In genomic region chr13:21034602-21035190, GRCh38 we compare ENCODE assay signal across 10 cellular contexts. TPM values are rescaled to one million over a fixed set of nuclear protein-coding genes. Genes with fewer than 3 reads are reported as not detected.
DNase-seq lines count a peak whose midpoint lies in the region; ATAC-seq and TF ChIP-seq lines count a peak whose summit lies in the region.
"Had no signal": no experiment of that assay in that cellular context is flagged by ENCODE, and none has a peak within 500 bp of the region (broad histone marks: within the 10 kb centered on the region; RNA-seq: fewer than 3 reads in every experiment).

No MANE protein-coding gene starts in this region.

- in situ Hi-C loops in SK-MEL-5 (cut with HindIII; ENCODE audit: low pct_unique_long_range_greater_than_20kb, low sequenced_read_pairs): no loop called here

- H3K36me3 ChIP-seq in cardiac muscle cell: no peaks in the 10 kb centered on the region

- 0 out of 2 replicates have a peak, but pooled peaks have one; percentile 9 for TF ChIP-seq CTCF in GM12875 (IDR thresholded peaks at IDR 0.05; ENCODE audit: borderline replicate concordance, insufficient read depth, low read depth, low read length)
- TF ChIP-seq CTCF in cardiac muscle cell (IDR thresholded peaks at IDR 0.05; ENCODE audit: low read depth, low read length): peak; percentile 45

- H3K9me3 ChIP-seq in cardiac muscle cell (ENCODE audit: low read depth): no peaks in the 10 kb centered on the region

- no peaks in the 10 kb centered on the region for H3K27me3 ChIP-seq in cardiac muscle cell

- intact Hi-C loops in sciatic nerve (cut with DNase I): no loop called here

- H3K4me3 ChIP-seq in GM12875 (ENCODE audit: low read depth, low read length) (no peak overlapping the region), cardiac muscle cell (no peak overlapping the region)
- H3K4me3 ChIP-seq: skin epidermis had no signal

- ATAC-seq in sciatic nerve: peak; percentile 65
- no peak for ATAC-seq in GM21717 (IDR thresholded peaks at IDR 0.05; ENCODE audit: unreplicated experiment)
- ATAC-seq in HG03039 (IDR thresholded peaks at IDR 0.05; ENCODE audit: unreplicated experiment): no peak
- no peak for ATAC-seq in GM18519 (IDR thresholded peaks at IDR 0.05; ENCODE audit: low FRiP score, unreplicated experiment)

- peak; percentile 58 for DNase-seq in SK-MEL-5 (ENCODE audit: low read depth, low spot score)
- peak; percentile 23 to 66 for DNase-seq in cardiac muscle cell (ENCODE audit: low read depth in 1 of 2, low spot score in 1 of 2)
- DNase-seq in sciatic nerve (ENCODE audit: low spot score): no peak
- no peak for DNase-seq in NCI-H146 treated with DMSO at 0.1 percent for 48 hours (lab: John Stamatoyannopoulos, UW; ENCODE audit: unreplicated experiment)
- DNase-seq: NCI-H2227 treated with DMSO at 0.1 percent for 48 hours had no signal

- no peaks in the 10 kb centered on the region for H3K4me1 ChIP-seq in cardiac muscle cell (ENCODE audit: low read depth)

- H3K27ac ChIP-seq in cardiac muscle cell: no peak overlapping the region

RNA-seq across cellular contexts. Expression of gene LATS2, which starts 26.7 kb away (rescaled TPM):
- 12.9 and 13.0 TPM in 2 replicates for total RNA-seq in SK-MEL-5 (2014; rRNA removed; shearing (Covaris generic))
- polyA plus RNA-seq in SK-MEL-5 (2015; cell fraction: cytosol; rRNA removed): 29.4 and 43.9 TPM in 2 replicates
- polyA plus RNA-seq in SK-MEL-5 (2015; cell fraction: nucleus; rRNA removed): 18.2 and 23.6 TPM in 2 replicates
- total RNA-seq in cardiac muscle cell: 8.9 and 14.7 TPM in 2 replicates
- 4.0 and 4.7 TPM in 2 replicates for polyA plus RNA-seq in cardiac muscle cell
- 59.1 TPM for total RNA-seq in sciatic nerve

Comparison
In these comparisons a context has a peak if more than half of its experiments do, and no peak if none do; other contexts are left out.
1. DNase-seq: peak in SK-MEL-5 (single experiment) and cardiac muscle cell (2 of 2); none in sciatic nerve (single experiment) and NCI-H146 treated with DMSO at 0.1 percent for 48 hours (single experiment).